ENCODE assay signal across 13 cellular contexts in genomic region chr17:76004750-76005262, GRCh38. TPM values are rescaled to one million over a fixed set of nuclear protein-coding genes. Genes with fewer than 3 reads are reported as not detected.
DNase-seq lines count a peak whose midpoint lies in the region; TF ChIP-seq lines count a peak whose summit lies in the region.
"Had no signal": no experiment of that assay in that cellular context is flagged by ENCODE, and none has a peak within 500 bp of the region (broad histone marks: within the 10 kb centered on the region; RNA-seq: fewer than 3 reads in every experiment).

No MANE protein-coding gene starts in this region.

- peak overlapping the region in 8 of 11 experiments; percentile 8 to 75 (median 63); a peak in 14 of 22 replicates for H3K9ac ChIP-seq in BLaER1 treated with 17β-estradiol and CSF1 and Interleukin-3, amounts not matched to agents 10 nM and 100 nM
- peak overlapping the region; percentile 63 for H3K9ac ChIP-seq in Loucy (ENCODE audit: low read depth, low read length, poor library complexity, severe bottlenecking)

- no peaks in the 10 kb centered on the region for H3K27me3 Mint-ChIP-seq in mesothelial cell of epicardium (ENCODE audit: low read depth)
- H3K27me3 Mint-ChIP-seq: CD4-positive, alpha-beta memory T cell had no signal

- H3K4me1 Mint-ChIP-seq in mesothelial cell of epicardium: no peaks in the 10 kb centered on the region

- H4K20me1 ChIP-seq in BLaER1 treated with 17β-estradiol and CSF1 and Interleukin-3, amounts not matched to agents 10 nM and 100 nM: no peaks in the 10 kb centered on the region
- H4K20me1 ChIP-seq in Loucy (ENCODE audit: insufficient read depth, low read length, poor library complexity, severe bottlenecking): no peaks in the 10 kb centered on the region
- H4K20me1 ChIP-seq in osteoblast (ENCODE audit: insufficient read depth, low read length): no peaks in the 10 kb centered on the region

- no peaks in the 10 kb centered on the region for H3K27me3 ChIP-seq in BLaER1 treated with 17β-estradiol and CSF1 and Interleukin-3, amounts not matched to agents 10 nM and 100 nM
- no peaks in the 10 kb centered on the region for H3K27me3 ChIP-seq in Loucy (ENCODE audit: insufficient read depth, low read length, poor library complexity, severe bottlenecking)
- no peaks in the 10 kb centered on the region for H3K27me3 ChIP-seq in esophagus squamous epithelium
- no peaks in the 10 kb centered on the region for H3K27me3 ChIP-seq in osteoblast (ENCODE audit: insufficient read depth, low read length)
- H3K27me3 ChIP-seq: brain microvascular endothelial cell, heart right ventricle had no signal

- H3K9me3 Mint-ChIP-seq in mesothelial cell of epicardium: no peaks in the 10 kb centered on the region
- H3K9me3 Mint-ChIP-seq: CD4-positive, alpha-beta memory T cell; T-helper 2 cell treated with Interferon-gamma antibody and Interleukin-4, amounts not matched to agents 5 μg/mL and 100 μg/mL, for 36 hours had no signal

- H3K36me3 ChIP-seq in BLaER1 treated with 17β-estradiol and CSF1 and Interleukin-3, amounts not matched to agents 10 nM and 100 nM: peaks cover 14 to 42% (median 29%) of the 10 kb centered on the region in 11 experiments; a peak in 17 of 22 replicates
- peaks cover 13% of the 10 kb centered on the region; the same call in 1 of the 2 replicates for H3K36me3 ChIP-seq in Loucy (ENCODE audit: insufficient read depth, low read length)
- H3K36me3 ChIP-seq in esophagus squamous epithelium: peaks cover 0 to 87% (median 6%) of the 10 kb centered on the region in 3 donors
- H3K36me3 ChIP-seq in osteoblast (ENCODE audit: insufficient read depth, low read length): no peaks in the 10 kb centered on the region
- H3K36me3 ChIP-seq: brain microvascular endothelial cell had no signal

- H3K4me3 Mint-ChIP-seq in mesothelial cell of epicardium: no peak overlapping the region
- H3K4me3 Mint-ChIP-seq: CD4-positive, alpha-beta memory T cell; T-helper 2 cell treated with Interferon-gamma antibody and Interleukin-4, amounts not matched to agents 5 μg/mL and 100 μg/mL, for 36 hours had no signal

- H3K79me2 ChIP-seq in Loucy (ENCODE audit: insufficient read depth, low read length) (no peaks in the 10 kb centered on the region), osteoblast (ENCODE audit: insufficient read depth, low read length) (no peaks in the 10 kb centered on the region)

- H2AFZ ChIP-seq in Loucy (ENCODE audit: low read length) (no peak overlapping the region), osteoblast (ENCODE audit: low read length) (no peak overlapping the region)

- peak overlapping the region in 9 of 11 experiments; percentile 20 to 78 (median 58); a peak in 16 of 22 replicates for H3K4me2 ChIP-seq in BLaER1 treated with 17β-estradiol and CSF1 and Interleukin-3, amounts not matched to agents 10 nM and 100 nM
- no peak overlapping the region for H3K4me2 ChIP-seq in Loucy (ENCODE audit: low read depth, low read length, poor library complexity, severe bottlenecking)
- H3K4me2 ChIP-seq in osteoblast (ENCODE audit: insufficient read depth, low read length): no peak overlapping the region
- H3K4me2 ChIP-seq: smooth muscle cell had no signal

- H3K4me1 ChIP-seq in BLaER1 treated with 17β-estradiol and CSF1 and Interleukin-3, amounts not matched to agents 10 nM and 100 nM: peaks cover 0 to 56% (median 33%) of the 10 kb centered on the region in 10 experiments; a peak in 18 of 20 replicates
- H3K4me1 ChIP-seq in Loucy (ENCODE audit: insufficient read depth, low read length, poor library complexity, severe bottlenecking): peaks cover 17% of the 10 kb centered on the region
- peaks cover 0 to 26% (median 10%) of the 10 kb centered on the region in 3 donors for H3K4me1 ChIP-seq in esophagus squamous epithelium
- H3K4me1 ChIP-seq in osteoblast (ENCODE audit: insufficient read depth, low read length): no peaks in the 10 kb centered on the region

- peak overlapping the region in 8 of 11 experiments; percentile 2 to 87 (median 76); a peak in 15 of 22 replicates for H3K27ac ChIP-seq in BLaER1 treated with 17β-estradiol and CSF1 and Interleukin-3, amounts not matched to agents 10 nM and 100 nM
- H3K27ac ChIP-seq in esophagus squamous epithelium: peak overlapping the region in 3 of 4 donors; percentile 17 to 50 (median 22)
- no peak overlapping the region for H3K27ac ChIP-seq in osteoblast (ENCODE audit: low read depth, low read length)
- H3K27ac ChIP-seq: brain microvascular endothelial cell had no signal

- H3K27ac Mint-ChIP-seq in mesothelial cell of epicardium: no peak overlapping the region

- intact Hi-C loops in esophagus squamous epithelium (cut with DNase I): loop anchor here (5.0 kb wide), 1 partner anchor 98 kb away; no protein-coding TSS in a partner anchor

- no peaks in the 10 kb centered on the region for H3K9me3 ChIP-seq in BLaER1 treated with 17β-estradiol and CSF1 and Interleukin-3, amounts not matched to agents 10 nM and 100 nM (replicated peaks in 1 of 11)
- no peaks in the 10 kb centered on the region for H3K9me3 ChIP-seq in Loucy (ENCODE audit: insufficient read depth, low read depth, low read length)
- H3K9me3 ChIP-seq in esophagus squamous epithelium: no peaks in the 10 kb centered on the region
- H3K9me3 ChIP-seq in osteoblast (ENCODE audit: low read depth, low read length): no peaks in the 10 kb centered on the region
- H3K9me3 ChIP-seq: heart right ventricle had no signal

- H3K9me2 ChIP-seq in Loucy (replicated peaks; ENCODE audit: low read depth, low read length): no peaks in the 10 kb centered on the region

- TF ChIP-seq CTCF in Loucy (conservative IDR thresholded peaks at IDR 0.05; ENCODE audit: low read length) (no peak), esophagus squamous epithelium (IDR thresholded peaks at IDR 0.05) (no peak), osteoblast (IDR thresholded peaks at IDR 0.05; ENCODE audit: extremely low read depth, low read depth, low read length) (no peak), mesothelial cell of epicardium (IDR thresholded peaks at IDR 0.05; ENCODE audit: unreplicated experiment) (no peak)

- peaks cover 13% of the 10 kb centered on the region for H3K36me3 Mint-ChIP-seq in mesothelial cell of epicardium

- no peak overlapping the region for H3K4me3 ChIP-seq in BLaER1 treated with 17β-estradiol and CSF1 and Interleukin-3, amounts not matched to agents 10 nM and 100 nM
- H3K4me3 ChIP-seq in Loucy (ENCODE audit: low read length, poor library complexity, severe bottlenecking) (no peak overlapping the region), esophagus squamous epithelium (no peak overlapping the region), osteoblast (ENCODE audit: insufficient read depth, low read length) (no peak overlapping the region)
- H3K4me3 ChIP-seq: heart right ventricle, smooth muscle cell had no signal

- no peak for TF ChIP-seq POLR2A in esophagus squamous epithelium (IDR thresholded peaks at IDR 0.05)

- no peaks in the 10 kb centered on the region for H3F3A ChIP-seq in Loucy (ENCODE audit: low read depth)

- WGBS in esophagus squamous epithelium, 2 donors: 73% methylated on average over 3 of the region's 8 CpGs; no CpG with 5 or more reads in 1 of the 2 donors

- DNase-seq in esophagus squamous epithelium (lab: John Stamatoyannopoulos, UW) (no peak), osteoblast (ENCODE audit: insufficient read length, low spot score, missing footprints) (peak; percentile 86), NCI-H1417 (lab: John Stamatoyannopoulos, UW) (no peak), mesothelial cell of epicardium (ENCODE audit: low spot score in 2 of 2, unreplicated experiment in 2 of 2) (no peak), dedifferentiated amniotic fluid mesenchymal stem cell (ENCODE audit: extremely low spot score) (no peak)
- DNase-seq in activated CD8-positive, alpha-beta memory T cell treated with anti-CD3 and anti-CD28 coated beads for 24 hours: no peak

RNA-seq across cellular contexts. Expression of gene CDK3, which starts 4.2 kb away (rescaled TPM):
- total RNA-seq in esophagus squamous epithelium (1 to 10 TPM; 2.4 to 6.6 (median 3.6) TPM), osteoblast (0.72 and 0.88 TPM in 2 replicates), mesothelial cell of epicardium (34.7 to 36.5 TPM (median 34.9 TPM) in 3 replicates)

RNA-seq across cellular contexts. Expression of gene EVPL, which starts 22.3 kb away (rescaled TPM):
- 100 to 1,000 TPM; 132 to 604 (median 223) TPM for total RNA-seq in esophagus squamous epithelium
- total RNA-seq in osteoblast: not detected in 2 replicates
- total RNA-seq in mesothelial cell of epicardium: 0.16 to 0.47 TPM (median 0.25 TPM) in 3 replicates
- total RNA-seq: CD4-positive, alpha-beta memory T cell had no signal

RNA-seq across cellular contexts. Expression of gene TEN1, which starts 25.8 kb away (rescaled TPM):
- 10 to 100 TPM; 24.6 to 40.6 (median 26.2) TPM for total RNA-seq in esophagus squamous epithelium
- 23.2 and 23.6 TPM in 2 replicates for total RNA-seq in osteoblast
- 35.5 to 39.4 TPM (median 37.5 TPM) in 3 replicates for total RNA-seq in mesothelial cell of epicardium

RNA-seq across cellular contexts. Expression of gene ACOX1, which starts 25.8 kb away (rescaled TPM):
- 10 to 100 TPM; 46.9 to 73.3 (median 62.3) TPM for total RNA-seq in esophagus squamous epithelium
- 59.2 and 59.4 TPM in 2 replicates for total RNA-seq in osteoblast
- total RNA-seq in mesothelial cell of epicardium: 52.2 to 57.5 TPM (median 54.3 TPM) in 3 replicates

Comparison
In these comparisons a context has a peak if more than half of its experiments do, and no peak if none do; other contexts are left out.
1. H3K4me2 ChIP-seq: peak in BLaER1 treated with 17β-estradiol and CSF1 and Interleukin-3, amounts not matched to agents 10 nM and 100 nM (9 of 11); none in Loucy (single experiment) and osteoblast (single experiment).
2. RNA of gene EVPL, which starts 22.3 kb away (total RNA-seq): 132 to 604 TPM in esophagus squamous epithelium; 0.16 to 0.47 TPM in mesothelial cell of epicardium and not detected in osteoblast; every median in the first group is over 10 times any median in the second.